ENCODE assay signal across 14 cellular contexts in genomic region chr2:224930990-224931389, GRCh38.
A peak's percentile ranks its signal among the peaks of the same experiment; 100 is the strongest.
DNase-seq lines count a peak whose midpoint lies in the region; ATAC-seq and TF ChIP-seq lines count a peak whose summit lies in the region.
"Had no signal": no experiment of that assay in that cellular context is flagged by ENCODE, and none has a peak within 500 bp of the region (broad histone marks: within the 10 kb centered on the region; RNA-seq: fewer than 3 reads in every experiment).

No MANE protein-coding gene starts in this region.

- H3K27me3 ChIP-seq in HL-60 (ENCODE audit: insufficient read depth, poor library complexity, severe bottlenecking) (no peaks in the 10 kb centered on the region), neural cell (ENCODE audit: insufficient read depth, low read depth, low read length) (no peaks in the 10 kb centered on the region)
- H3K27me3 ChIP-seq: colonic mucosa had no signal

- no peaks in the 10 kb centered on the region for H4K20me1 ChIP-seq in neural cell (ENCODE audit: insufficient read depth)

- no peaks in the 10 kb centered on the region for H3K27me3 Mint-ChIP-seq in activated T-helper 17 cell treated with anti-CD3 and anti-CD28 coated beads, Interleukin-2, amount 50 U/mL, for 72 hours
- peaks cover 15% of the 10 kb centered on the region for H3K27me3 Mint-ChIP-seq in nephron progenitor cell (ENCODE audit: low read depth, poor library complexity)

- TF ChIP-seq CTCF in GM10266 (IDR thresholded peaks at IDR 0.05; ENCODE audit: control insufficient read depth, insufficient read depth, low read depth, missing control alignments), result peak; percentile 5
- no peak for TF ChIP-seq CTCF in HL-60 (IDR thresholded peaks at IDR 0.05; ENCODE audit: insufficient read depth, low read length)
- TF ChIP-seq CTCF in neural cell (IDR thresholded peaks at IDR 0.05; ENCODE audit: poor library complexity, severe bottlenecking), result peak; percentile 25
- no peak for TF ChIP-seq CTCF in nephron progenitor cell (IDR thresholded peaks at IDR 0.05)
- TF ChIP-seq CTCF in omental fat pad (IDR thresholded peaks at IDR 0.05), result no peak

- no peak overlapping the region for H2AFZ ChIP-seq in neural cell (ENCODE audit: low read depth, low read length)

- no peaks in the 10 kb centered on the region for H3F3A ChIP-seq in neural cell (ENCODE audit: insufficient read depth, low read length, poor library complexity, severe bottlenecking)

- DNase-seq in GM10266 (ENCODE audit: extremely low spot score) (no peak), HL-60 (ENCODE audit: low read depth in 1 of 2, low spot score in 1 of 2) (no peak), nephron progenitor cell (no peak), activated gamma-delta T cell treated with Interleukin-2 at 50 U/mL for 16 hours (no peak), omental fat pad (ENCODE audit: low spot score) (no peak)
- no peak for DNase-seq in stimulated activated CD4-positive, alpha-beta T cell treated with anti-CD3 and anti-CD28 coated beads, Interleukin-4, amount 100 ng/mL, for 4 hours
- DNase-seq: activated CD8-positive, alpha-beta memory T cell treated with anti-CD3 and anti-CD28 coated beads, Interleukin-2, amount 50 U/mL, for 4 hours; colonic mucosa; head of caudate nucleus; NCI-H2107 had no signal

- H3K36me3 Mint-ChIP-seq in activated T-helper 17 cell treated with anti-CD3 and anti-CD28 coated beads, Interleukin-2, amount 50 U/mL, for 72 hours (ENCODE audit: low read depth), result peaks cover 94% of the 10 kb centered on the region
- H3K36me3 Mint-ChIP-seq in nephron progenitor cell (ENCODE audit: low read depth), result no peaks in the 10 kb centered on the region

- H3K27ac Mint-ChIP-seq in activated T-helper 17 cell treated with anti-CD3 and anti-CD28 coated beads, Interleukin-2, amount 50 U/mL, for 72 hours, result peak overlapping the region; percentile 97
- H3K27ac Mint-ChIP-seq in nephron progenitor cell, result no peak overlapping the region

- no peaks in the 10 kb centered on the region for H3K9me2 ChIP-seq in neural cell (ENCODE audit: insufficient read depth, low read length)

- H3K9ac ChIP-seq in neural cell (ENCODE audit: low read length), result no peak overlapping the region

- H3K27ac ChIP-seq in HL-60 (replicated peaks) (peak overlapping the region; percentile 62), neural cell (ENCODE audit: low read length) (no peak overlapping the region)
- H3K27ac ChIP-seq: colonic mucosa, SK-N-MC had no signal

- no peak for TF ChIP-seq EP300 in neural cell (conservative IDR thresholded peaks at IDR 0.05; ENCODE audit: poor library complexity, severe bottlenecking)

- no peak for ATAC-seq in activated T-helper 17 cell treated with anti-CD3 and anti-CD28 coated beads, Interleukin-2, amount 50 U/mL, for 72 hours (replicated peaks)
- no peak for ATAC-seq in omental fat pad (ENCODE audit: low FRiP score)

- H3K79me2 ChIP-seq in neural cell (replicated peaks; ENCODE audit: insufficient read depth, low read length), result no peaks in the 10 kb centered on the region

- TF ChIP-seq RAD21 in neural cell (conservative IDR thresholded peaks at IDR 0.05), result peak; percentile 27

- no peak overlapping the region for H3K4me2 ChIP-seq in neural cell (ENCODE audit: low read length)
- H3K4me2 ChIP-seq: smooth muscle cell had no signal

- no peak overlapping the region for H3K4me3 ChIP-seq in HL-60 (replicated peaks; ENCODE audit: insufficient read depth, low read length)
- H3K4me3 ChIP-seq in neural cell (ENCODE audit: low read length), result no peak overlapping the region
- H3K4me3 ChIP-seq: colonic mucosa, SK-N-MC, smooth muscle cell had no signal

- H3K36me3 ChIP-seq in neural cell (ENCODE audit: insufficient read depth, low read length), result no peaks in the 10 kb centered on the region
- H3K36me3 ChIP-seq: colonic mucosa had no signal

- H3K9me3 ChIP-seq in neural cell (ENCODE audit: low read length), result no peaks in the 10 kb centered on the region
- H3K9me3 ChIP-seq: colonic mucosa had no signal

- H3K4me3 Mint-ChIP-seq in activated T-helper 17 cell treated with anti-CD3 and anti-CD28 coated beads, Interleukin-2, amount 50 U/mL, for 72 hours, result peak overlapping the region; percentile 78
- H3K4me3 Mint-ChIP-seq in nephron progenitor cell, result no peak overlapping the region

- H3K9me3 Mint-ChIP-seq in activated T-helper 17 cell treated with anti-CD3 and anti-CD28 coated beads, Interleukin-2, amount 50 U/mL, for 72 hours, result no peaks in the 10 kb centered on the region
- no peaks in the 10 kb centered on the region for H3K9me3 Mint-ChIP-seq in nephron progenitor cell

- H3K4me1 Mint-ChIP-seq in activated T-helper 17 cell treated with anti-CD3 and anti-CD28 coated beads, Interleukin-2, amount 50 U/mL, for 72 hours, result peaks cover 80% of the 10 kb centered on the region
- H3K4me1 Mint-ChIP-seq in nephron progenitor cell, result no peaks in the 10 kb centered on the region

TF ChIP-seq in neural cell, 6 proteins besides CTCF, POLR2A, EP300 and RAD21:
- TF ChIP-seq REST (IDR thresholded peaks at IDR 0.05; ENCODE audit: borderline replicate concordance), result no peak
- TF ChIP-seq POLR2AphosphoS5 (IDR thresholded peaks at IDR 0.05), result no peak
- no peak for TF ChIP-seq MXI1 (conservative IDR thresholded peaks at IDR 0.05; ENCODE audit: poor library complexity, severe bottlenecking)
- peak; percentile 17 for TF ChIP-seq SMC3 (conservative IDR thresholded peaks at IDR 0.05; ENCODE audit: poor library complexity)

Comparison
In these comparisons a context has a peak if more than half of its experiments do, and no peak if none do; other contexts are left out.
1. CTCF ChIP-seq: peak in GM10266 (single experiment) and neural cell (single experiment); none in HL-60 (single experiment), nephron progenitor cell (single experiment) and omental fat pad (0 of 3).